3 cellular contexts compared by ENCODE assay signal in genomic region chr14:96670391-96670790, GRCh38.
"Had no signal": no experiment of that assay in that cellular context is flagged by ENCODE, and none has a peak within 500 bp of the region (broad histone marks: within the 10 kb centered on the region; RNA-seq: fewer than 3 reads in every experiment).

No MANE protein-coding gene starts in this region.

- ATAC-seq: GM12878 had no signal

- DNase-seq: GDM1, GF-D8 had no signal

- H3K4me3 ChIP-seq: GM12878 had no signal
